Comparison of ENCODE assay signal across 1 cellular context in the genomic region with DNA sequence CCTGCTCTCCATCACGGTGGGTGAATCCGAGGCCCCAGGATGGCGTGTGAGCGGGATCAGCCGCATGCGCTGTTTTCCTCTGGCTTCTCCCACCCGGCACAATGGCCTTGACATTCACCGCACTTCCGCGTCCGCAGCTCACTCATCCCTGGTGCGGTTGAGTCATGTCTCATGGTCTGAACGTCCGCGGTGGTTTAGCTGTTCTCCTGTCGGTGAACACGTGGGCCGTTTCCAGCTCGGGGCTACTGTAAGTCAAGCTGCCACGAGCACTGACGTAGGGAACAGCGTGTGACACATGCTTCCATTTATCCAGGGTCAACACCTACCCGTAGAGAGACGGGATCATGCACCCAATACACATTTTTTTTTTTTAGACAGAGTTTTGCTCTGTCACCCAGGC.
A peak's percentile ranks its signal among the peaks of the same experiment; 100 is the strongest.
TF ChIP-seq lines count a peak whose summit lies in the region.

No MANE protein-coding gene starts in this region.

TF ChIP-seq in HepG2, 621 proteins besides CTCF, POLR2A, EP300 and RAD21 (continued from another document):
- TF ChIP-seq, protein P1, sequence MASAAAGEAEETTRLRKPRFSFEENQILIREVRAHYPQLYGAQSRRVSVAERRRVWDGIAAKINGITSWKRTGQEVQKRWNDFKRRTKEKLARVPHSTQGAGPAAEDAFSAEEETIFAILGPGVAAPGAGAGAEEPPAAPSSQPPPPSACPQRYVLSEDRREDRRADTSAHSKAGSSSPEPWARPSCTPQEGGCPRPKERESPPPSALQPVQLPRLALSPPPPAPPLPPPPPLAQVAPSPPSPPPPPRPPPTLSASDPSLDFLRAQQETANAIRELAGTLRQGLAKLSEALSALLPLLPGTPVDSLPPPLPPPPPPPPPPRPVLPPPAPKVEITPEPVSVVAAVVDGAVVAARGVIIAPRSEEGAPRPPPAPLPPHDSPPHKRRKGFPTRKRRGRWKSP (CRISPR knock-in tag; IDR thresholded peaks at IDR 0.05) = peak; percentile 48; the same call in 1 of the 2 replicates
- TF ChIP-seq TOPORS (CRISPR knock-in tag; IDR thresholded peaks at IDR 0.05) = no peak
